8 cellular contexts compared by ENCODE assay signal in the genomic region with DNA sequence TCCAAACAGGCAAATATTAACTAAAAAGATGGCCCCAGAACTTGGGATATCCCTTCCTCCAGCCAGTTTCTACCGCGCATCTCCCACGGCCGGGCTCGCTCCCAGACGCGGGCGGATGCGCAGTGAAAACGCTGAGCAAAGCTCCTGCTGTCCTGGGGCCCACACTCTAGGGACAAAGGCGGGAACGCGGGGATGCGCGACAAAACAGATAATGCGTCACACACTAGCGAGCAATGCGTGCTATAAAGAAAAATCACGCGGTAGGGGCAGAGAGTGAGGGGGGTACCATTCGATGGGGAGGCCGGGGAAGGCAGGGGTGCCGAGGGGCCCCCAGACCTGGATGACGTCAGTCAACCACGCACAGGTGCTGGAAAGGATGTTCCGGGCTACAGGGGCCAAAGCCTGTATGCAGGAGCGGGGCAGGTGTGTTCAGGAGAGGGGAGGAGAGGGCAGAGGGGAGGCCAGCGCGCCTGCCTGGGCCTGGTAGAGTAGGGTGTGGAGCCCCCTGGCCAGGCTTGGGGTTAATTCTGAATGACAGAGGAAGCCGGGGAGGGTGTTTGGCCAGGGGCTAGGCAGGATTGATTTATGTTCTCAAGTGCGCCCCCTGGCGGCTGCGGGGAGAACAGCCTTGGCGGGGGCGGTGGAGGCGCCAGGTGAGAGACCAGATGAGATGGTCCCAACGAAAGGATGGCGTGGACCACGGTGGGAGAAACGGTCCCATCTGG. TPM values are rescaled to one million over a fixed set of nuclear protein-coding genes. Genes with fewer than 3 reads are reported as not detected.
DNase-seq lines count a peak whose midpoint lies in the region; ATAC-seq and TF ChIP-seq lines count a peak whose summit lies in the region.

No MANE protein-coding gene starts in this region.

- ATAC-seq in GM18867 (IDR thresholded peaks at IDR 0.05; ENCODE audit: unreplicated experiment): no peak

- no peak overlapping the region for H3K27ac ChIP-seq in cardiac muscle cell

- H3K27me3 ChIP-seq in GM06990 (replicated peaks; ENCODE audit: control insufficient read depth, insufficient read depth, low read length) (no peaks in the 10 kb centered on the region), cardiac muscle cell (no peaks in the 10 kb centered on the region)

- H3K4me1 ChIP-seq in cardiac muscle cell (ENCODE audit: low read depth): no peaks in the 10 kb centered on the region

- H3K9me3 ChIP-seq in cardiac muscle cell (ENCODE audit: low read depth): no peaks in the 10 kb centered on the region

- peak; percentile 95 for TF ChIP-seq CTCF in GM06990 (IDR thresholded peaks at IDR 0.05; ENCODE audit: insufficient read depth, low read length, poor library complexity, severe bottlenecking)
- peak; percentile 92 for TF ChIP-seq CTCF in cardiac muscle cell (IDR thresholded peaks at IDR 0.05; ENCODE audit: low read depth, low read length)

- no peaks in the 10 kb centered on the region for H3K36me3 ChIP-seq in GM06990 (ENCODE audit: control insufficient read depth, insufficient read depth, low read length)
- no peaks in the 10 kb centered on the region for H3K36me3 ChIP-seq in cardiac muscle cell

- no peak overlapping the region for H3K4me3 ChIP-seq in GM06990 (replicated peaks; ENCODE audit: low read depth, low read length)
- H3K4me3 ChIP-seq in cardiac muscle cell: no peak overlapping the region

- DNase-seq in GM06990 (ENCODE audit: extremely low read depth, insufficient read length) (peak; percentile 33), NCI-H460 (ENCODE audit: extremely low read depth, low read depth) (peak; percentile 44), cardiac muscle cell (ENCODE audit: low read depth in 1 of 2, low spot score in 1 of 2) (peak; percentile 44 to 49), NCI-H748 (lab: John Stamatoyannopoulos, UW; ENCODE audit: unreplicated experiment) (no peak), medulla oblongata (ENCODE audit: extremely low spot score) (no peak)
- peak; percentile 63 to 64 for DNase-seq in activated T-helper 1 cell treated with anti-CD3 and anti-CD28 coated beads, Interleukin-2, amount 50 U/mL, for 16 hours (ENCODE audit: low read depth in 1 of 2, low spot score in 1 of 2)
- peak; percentile 62 to 67 for DNase-seq in stimulated activated CD4-positive, alpha-beta T cell treated with anti-CD3 and anti-CD28 coated beads, Interleukin-1b, Interleukin-23, amount 100 ng/mL, for 4 hours (ENCODE audit: low read depth in 2 of 2)

RNA-seq across cellular contexts. Expression of a gene that starts 14.9 kb away (rescaled TPM):
- total RNA-seq in NCI-H460 (2014; rRNA removed; shearing (Covaris generic)): 36.2 and 38.1 TPM in 2 replicates
- 38.6 and 58.0 TPM in 2 replicates for polyA plus RNA-seq in NCI-H460 (2014; cell fraction: nucleus; rRNA removed)
- total RNA-seq in cardiac muscle cell: 389 and 411 TPM in 2 replicates
- polyA plus RNA-seq in cardiac muscle cell: 484 and 536 TPM in 2 replicates

Comparison
In these comparisons a context has a peak if more than half of its experiments do, and no peak if none do; other contexts are left out.
1. DNase-seq: peak in GM06990 (single experiment), NCI-H460 (single experiment), activated T-helper 1 cell treated with anti-CD3 and anti-CD28 coated beads, Interleukin-2, amount 50 U/mL, for 16 hours (2 of 2), cardiac muscle cell (2 of 2) and stimulated activated CD4-positive, alpha-beta T cell treated with anti-CD3 and anti-CD28 coated beads, Interleukin-1b, Interleukin-23, amount 100 ng/mL, for 4 hours (2 of 2); none in NCI-H748 (single experiment) and medulla oblongata (single experiment).